26 cellular contexts compared by ENCODE assay signal in genomic region chr22:46779023-46779422, GRCh38.
"Had no signal": no experiment of that assay in that cellular context is flagged by ENCODE, and none has a peak within 500 bp of the region (broad histone marks: within the 10 kb centered on the region; RNA-seq: fewer than 3 reads in every experiment).

No MANE protein-coding gene starts in this region.

- H3K9me3 ChIP-seq: breast epithelium, heart left ventricle, prostate gland, tibial nerve had no signal

- ATAC-seq: activated naive CD4-positive, alpha-beta T cell treated with anti-CD3 and anti-CD28 coated beads, Interleukin-2, amount 50 U/mL, for 72 hours; esophagus mucosa; heart left ventricle; naive thymus-derived CD8-positive, alpha-beta T cell had no signal

- DNase-seq: activated CD4-positive, alpha-beta memory T cell treated with anti-CD3 and anti-CD28 coated beads, Interleukin-2, amount 10 ng/mL, durations not matched to agents 7 days and 5 days; activated CD4-positive, alpha-beta T cell treated with anti-CD3 and anti-CD28 coated beads for 1 hour; activated CD4-positive, alpha-beta T cell treated with anti-CD3 and anti-CD28 coated beads, Interleukin-2, amount 10 ng/mL, durations not matched to agents 7 days and 5 days; activated CD8-positive, alpha-beta memory T cell treated with anti-CD3 and anti-CD28 coated beads, Interleukin-2, amount 50 U/mL, for 48 hours; activated naive CD4-positive, alpha-beta T cell; activated T-cell treated with anti-CD3 and anti-CD28 coated beads, Interleukin-2, amount 50 U/mL, for 48 hours; central memory CD4-positive, alpha-beta T cell; endodermal cell; foreskin fibroblast; heart left ventricle; hypothalamus; immature natural killer cell; kidney; midbrain; naive thymus-derived CD8-positive, alpha-beta T cell; retina; stimulated activated CD4-positive, alpha-beta T cell treated with anti-CD3 and anti-CD28 coated beads, Interleukin-15, amount 100 ng/mL, for 24 hours; stimulated activated CD4-positive, alpha-beta T cell treated with anti-CD3 and anti-CD28 coated beads, Interleukin-2, amount 100 ng/mL, for 24 hours; stimulated activated naive CD4-positive, alpha-beta T cell treated with Interleukin-2 at 50 U/mL for 16 hours; T-helper 2 cell had no signal

- H3K4me1 ChIP-seq: prostate gland had no signal

- H3K27ac Mint-ChIP-seq: activated CD4-positive, alpha-beta memory T cell treated with anti-CD3 and anti-CD28 coated beads, Interleukin-2, amount 10 ng/mL, durations not matched to agents 7 days and 5 days; activated CD4-positive, alpha-beta T cell treated with anti-CD3 and anti-CD28 coated beads, Interleukin-2, amount 10 ng/mL, durations not matched to agents 7 days and 5 days; activated naive CD4-positive, alpha-beta T cell treated with anti-CD3 and anti-CD28 coated beads, Interleukin-2, amount 50 U/mL, for 72 hours; endodermal cell; memory B cell had no signal

- FAIRE-seq: kidney had no signal

- H3K9me3 Mint-ChIP-seq: activated CD4-positive, alpha-beta memory T cell treated with anti-CD3 and anti-CD28 coated beads, Interleukin-2, amount 10 ng/mL, durations not matched to agents 7 days and 5 days; activated CD4-positive, alpha-beta T cell treated with anti-CD3 and anti-CD28 coated beads, Interleukin-2, amount 10 ng/mL, durations not matched to agents 7 days and 5 days; activated naive CD4-positive, alpha-beta T cell treated with anti-CD3 and anti-CD28 coated beads, Interleukin-2, amount 50 U/mL, for 72 hours; endodermal cell; immature natural killer cell; memory B cell; naive thymus-derived CD8-positive, alpha-beta T cell had no signal

- H3K27me3 Mint-ChIP-seq: activated CD4-positive, alpha-beta memory T cell treated with anti-CD3 and anti-CD28 coated beads, Interleukin-2, amount 10 ng/mL, durations not matched to agents 7 days and 5 days; activated CD4-positive, alpha-beta T cell treated with anti-CD3 and anti-CD28 coated beads, Interleukin-2, amount 10 ng/mL, durations not matched to agents 7 days and 5 days; memory B cell; naive thymus-derived CD8-positive, alpha-beta T cell had no signal

- H3K36me3 ChIP-seq: breast epithelium, prostate gland, tibial nerve had no signal

- H3K4me3 ChIP-seq: breast epithelium, heart left ventricle, prostate gland, tibial nerve had no signal

- H3K27me3 ChIP-seq: breast epithelium, heart left ventricle, tibial nerve had no signal

- H3K36me3 Mint-ChIP-seq: immature natural killer cell had no signal

- H3K4me3 Mint-ChIP-seq: activated CD4-positive, alpha-beta memory T cell treated with anti-CD3 and anti-CD28 coated beads, Interleukin-2, amount 10 ng/mL, durations not matched to agents 7 days and 5 days; activated CD4-positive, alpha-beta T cell treated with anti-CD3 and anti-CD28 coated beads, Interleukin-2, amount 10 ng/mL, durations not matched to agents 7 days and 5 days; endodermal cell; immature natural killer cell; memory B cell; naive thymus-derived CD8-positive, alpha-beta T cell had no signal

- H3K27ac ChIP-seq: breast epithelium, heart left ventricle, prostate gland, tibial nerve had no signal
